7 cellular contexts compared by ENCODE assay signal in genomic region chr15:64639744-64640143, GRCh38.
DNase-seq lines count a peak whose midpoint lies in the region; ATAC-seq and TF ChIP-seq lines count a peak whose summit lies in the region.
"Not testable (repeated sequence)": the region's sequence is repeated elsewhere in the genome, so short reads cannot be mapped to it uniquely, and the experiment has no call there.

No MANE protein-coding gene starts in this region.

- TF ChIP-seq POLR2A in NB4 (IDR thresholded peaks at IDR 0.05; ENCODE audit: extremely low read depth, insufficient read length); spleen (IDR thresholded peaks at IDR 0.05): not testable (repeated sequence)

- ATAC-seq in T-cell (replicated peaks in 1 of 4): not testable (repeated sequence)
- peak; percentile 72 for ATAC-seq in memory B cell (ENCODE audit: low read depth)

- not testable (repeated sequence) for H3K9ac ChIP-seq in endodermal cell (ENCODE audit: extremely low read depth, low read length, poor library complexity, severe bottlenecking)

- H3K4me3 ChIP-seq in CD8-positive, alpha-beta memory T cell (ENCODE audit: low read length); NB4 (ENCODE audit: low read depth, low read length); endodermal cell (ENCODE audit: low read length): not testable (repeated sequence)
- peak overlapping the region in 1 of 8 donors; percentile 7 for H3K4me3 ChIP-seq in spleen

- H3K9me3 ChIP-seq in CD8-positive, alpha-beta memory T cell (ENCODE audit: low read length); endodermal cell (ENCODE audit: control insufficient read depth, low read length); spleen: not testable (repeated sequence)

- peak overlapping the region in 6 of 8 donors; percentile 12 to 77 (median 59) for H3K27ac Mint-ChIP-seq in CD8-positive, alpha-beta memory T cell
- peak overlapping the region; percentile 76 to 90 for H3K27ac Mint-ChIP-seq in T-cell
- peak overlapping the region; percentile 69 for H3K27ac Mint-ChIP-seq in activated T-cell treated with anti-CD3 and anti-CD28 coated beads, Interleukin-2, amount 50 U/mL, for 24 hours
- H3K27ac Mint-ChIP-seq in endodermal cell: peak overlapping the region; percentile 16
- peak overlapping the region; percentile 82 for H3K27ac Mint-ChIP-seq in memory B cell

- H3K4me1 ChIP-seq in CD8-positive, alpha-beta memory T cell (ENCODE audit: insufficient read depth, low read length): peaks cover 36% of the 10 kb centered on the region
- H3K4me1 ChIP-seq in endodermal cell (ENCODE audit: control insufficient read depth, insufficient read depth, low read length): peaks cover 23% of the 10 kb centered on the region
- H3K4me1 ChIP-seq in spleen: peaks cover 18 to 74% (median 41%) of the 10 kb centered on the region in 6 donors

- intact Hi-C loops in spleen (cut with DNase I; ENCODE audit: low total_unique reads): not testable (repeated sequence)

- CTCF ChIA-PET in CD8-positive, alpha-beta memory T cell (lab: Charles Lee): interaction anchor here (1.2 to 1.6 kb wide), 2 partner anchors 207 to 212 kb away, joined by 3 read pairs; no protein-coding TSS in a partner anchor
- CTCF ChIA-PET in T-cell (lab: Charles Lee): not testable (repeated sequence)

- H3K4me3 Mint-ChIP-seq in CD8-positive, alpha-beta memory T cell: peak overlapping the region in 1 of 7 donors; percentile 52
- H3K4me3 Mint-ChIP-seq in T-cell: peak overlapping the region in 1 of 3 donors; percentile 18
- H3K4me3 Mint-ChIP-seq in activated T-cell treated with anti-CD3 and anti-CD28 coated beads, Interleukin-2, amount 50 U/mL, for 24 hours; endodermal cell; memory B cell: not testable (repeated sequence)

- POLR2A ChIA-PET in CD8-positive, alpha-beta memory T cell (lab: Charles Lee): not testable (repeated sequence)
- POLR2A ChIA-PET in T-cell (lab: Charles Lee): interaction anchor here (0.6 to 1.7 kb wide), 3 partner anchors 9 to 12 kb away, joined by 3 to 15 read pairs (median 3); no protein-coding TSS in a partner anchor

- H3K36me3 ChIP-seq in CD8-positive, alpha-beta memory T cell (ENCODE audit: insufficient read depth, low read length); endodermal cell (ENCODE audit: control insufficient read depth, insufficient read depth, low read length): not testable (repeated sequence)
- H3K36me3 ChIP-seq in spleen: peaks cover 0 to 29% (median 0%) of the 10 kb centered on the region in 6 donors

- H3K36me3 Mint-ChIP-seq in CD8-positive, alpha-beta memory T cell: peaks cover 22 to 26% (median 25%) of the 10 kb centered on the region in 3 donors
- H3K36me3 Mint-ChIP-seq in T-cell (peaks cover 27% of the 10 kb centered on the region), endodermal cell (ENCODE audit: low read depth) (peaks cover 33% of the 10 kb centered on the region), memory B cell (peaks cover 22% of the 10 kb centered on the region)
- peaks cover 49% of the 10 kb centered on the region for H3K36me3 Mint-ChIP-seq in activated T-cell treated with anti-CD3 and anti-CD28 coated beads, Interleukin-2, amount 50 U/mL, for 24 hours (ENCODE audit: low read depth)

- H3K27me3 ChIP-seq in CD8-positive, alpha-beta memory T cell (ENCODE audit: insufficient read depth, low read length, poor library complexity, severe bottlenecking); endodermal cell (ENCODE audit: control insufficient read depth, insufficient read depth, low read length, poor library complexity, severe bottlenecking); spleen (replicated peaks in 1 of 7): not testable (repeated sequence)

- H3K9me3 Mint-ChIP-seq in CD8-positive, alpha-beta memory T cell; T-cell; activated T-cell treated with anti-CD3 and anti-CD28 coated beads, Interleukin-2, amount 50 U/mL, for 24 hours; endodermal cell; memory B cell: not testable (repeated sequence)

- DNase-seq in CD8-positive, alpha-beta memory T cell; T-cell; activated T-cell treated with anti-CD3 and anti-CD28 coated beads, Interleukin-2, amount 50 U/mL, for 24 hours; endodermal cell; memory B cell (ENCODE audit: low spot score in 2 of 2); spleen: not testable (repeated sequence)
- DNase-seq in NB4 (ENCODE audit: low read depth): peak; percentile 72

- not testable (repeated sequence) for H3K27ac ChIP-seq in CD8-positive, alpha-beta memory T cell (ENCODE audit: low read depth, low read length); endodermal cell (ENCODE audit: low read depth, low read length)
- H3K27ac ChIP-seq in spleen: peak overlapping the region in 7 of 8 donors; percentile 0 to 76 (median 40)

- 100% methylated on average over 1 to 4 of the region's 4 CpGs for WGBS in endodermal cell (ENCODE audit: insufficient coverage in 1 of 2, insufficient read length in 1 of 2), 2 experiments
- 45 to 80% (median 69%) methylated on average over 4 of the region's 4 CpGs for WGBS in spleen, 5 donors

- not testable (repeated sequence) for H3K27me3 Mint-ChIP-seq in CD8-positive, alpha-beta memory T cell; T-cell; activated T-cell treated with anti-CD3 and anti-CD28 coated beads, Interleukin-2, amount 50 U/mL, for 24 hours; endodermal cell (ENCODE audit: insufficient read depth); memory B cell

- peaks cover 48 to 81% (median 74%) of the 10 kb centered on the region in 3 donors for H3K4me1 Mint-ChIP-seq in CD8-positive, alpha-beta memory T cell
- H3K4me1 Mint-ChIP-seq in T-cell (peaks cover 55 to 70% (median 68%) of the 10 kb centered on the region in 3 donors), endodermal cell (peaks cover 34% of the 10 kb centered on the region), memory B cell (peaks cover 23% of the 10 kb centered on the region)
- peaks cover 65% of the 10 kb centered on the region for H3K4me1 Mint-ChIP-seq in activated T-cell treated with anti-CD3 and anti-CD28 coated beads, Interleukin-2, amount 50 U/mL, for 24 hours (ENCODE audit: low read depth)

- TF ChIP-seq CTCF in NB4 (IDR thresholded peaks at IDR 0.05; ENCODE audit: low read depth, low read length); endodermal cell (conservative IDR thresholded peaks at IDR 0.05); spleen (IDR thresholded peaks at IDR 0.05 in 8 of 11, conservative IDR thresholded peaks at IDR 0.05 in 3 of 11): not testable (repeated sequence)

Comparison
In these comparisons a context has a peak if more than half of its experiments do, and no peak if none do; other contexts are left out.
1. H3K27ac Mint-ChIP-seq: peak in every context shown above with its lines; median percentile 83 in T-cell; 82 in memory B cell; 69 in activated T-cell treated with anti-CD3 and anti-CD28 coated beads, Interleukin-2, amount 50 U/mL, for 24 hours; 59 in CD8-positive, alpha-beta memory T cell; 16 in endodermal cell.